In the genomic region with DNA sequence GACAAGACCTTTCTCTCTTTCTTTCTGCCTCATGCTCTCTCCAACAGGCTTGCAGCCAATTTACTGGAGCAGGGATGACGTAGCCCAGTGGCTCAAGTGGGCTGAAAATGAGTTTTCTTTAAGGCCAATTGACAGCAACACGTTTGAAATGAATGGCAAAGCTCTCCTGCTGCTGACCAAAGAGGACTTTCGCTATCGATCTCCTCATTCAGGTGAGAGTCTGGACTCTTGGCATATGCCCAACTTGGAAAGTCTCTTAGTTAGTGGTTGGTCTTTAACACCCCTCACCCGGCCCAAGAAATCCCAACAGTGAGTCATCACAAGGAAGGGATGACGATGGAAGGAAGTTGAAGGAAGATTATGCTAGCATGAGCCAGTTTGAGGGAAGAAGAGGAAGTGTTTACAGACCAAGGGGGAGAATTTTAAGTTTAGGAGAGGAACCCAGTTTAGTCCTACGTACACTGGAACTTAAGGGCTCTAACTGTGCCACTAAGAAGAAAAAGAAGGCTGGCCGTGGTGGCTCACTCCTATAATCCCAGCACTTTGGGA, we compare ENCODE assay signal across 9 cellular contexts.
A peak's percentile ranks its signal among the peaks of the same experiment; 100 is the strongest.
DNase-seq lines count a peak whose midpoint lies in the region; ATAC-seq, FAIRE-seq and TF ChIP-seq lines count a peak whose summit lies in the region.
"Had no signal": no experiment of that assay in that cellular context is flagged by ENCODE, and none has a peak within 500 bp of the region (broad histone marks: within the 10 kb centered on the region; RNA-seq: fewer than 3 reads in every experiment).

No MANE protein-coding gene starts in this region.

- DNase-seq in KBM-7 (peak; percentile 81), RCC 7860 (ENCODE audit: low spot score) (peak; percentile 68), small intestine (peak; percentile 97), NCI-H1048 (lab: John Stamatoyannopoulos, UW) (no peak), nephron progenitor cell (no peak), natural killer cell (no peak)
- DNase-seq: activated CD4-positive, alpha-beta T cell treated with anti-CD3 and anti-CD28 coated beads, Interleukin-2, amount 10 ng/mL, durations not matched to agents 7 days and 5 days had no signal

- H3K4me3 ChIP-seq in gastroesophageal sphincter (no peak overlapping the region), small intestine (ENCODE audit: low read depth in 1 of 2, low read length in 2 of 2) (no peak overlapping the region)

- WGBS in gastroesophageal sphincter (ENCODE audit: low coverage in 1 of 2), 2 donors = 31 to 51% methylated on average over 5 to 6 of the region's 8 CpGs
- WGBS in small intestine, 3 donors = 30 to 45% (median 42%) methylated on average over 8 of the region's 8 CpGs

- intact Hi-C loops in natural killer cell (cut with micrococcal nuclease) = no loop called here

- H3K4me1 Mint-ChIP-seq in nephron progenitor cell (peaks cover 10% of the 10 kb centered on the region), natural killer cell (peaks cover 0 to 16% of the 10 kb centered on the region in 2 donors)

- TF ChIP-seq CTCF in gastroesophageal sphincter (IDR thresholded peaks at IDR 0.05) (no peak), nephron progenitor cell (IDR thresholded peaks at IDR 0.05) (no peak), natural killer cell (IDR thresholded peaks at IDR 0.05) (no peak)

- H3K27ac ChIP-seq in gastroesophageal sphincter = peak overlapping the region; percentile 71 to 79 (median 74)
- peak overlapping the region; percentile 78 to 86 for H3K27ac ChIP-seq in small intestine (ENCODE audit: low read depth in 1 of 2, low read length in 1 of 2)

- no peak overlapping the region for H3K27ac Mint-ChIP-seq in nephron progenitor cell
- H3K27ac Mint-ChIP-seq in natural killer cell = peak overlapping the region in 1 of 2 donors; percentile 3
- H3K27ac Mint-ChIP-seq: activated CD4-positive, alpha-beta T cell treated with anti-CD3 and anti-CD28 coated beads, Interleukin-2, amount 10 ng/mL, durations not matched to agents 7 days and 5 days had no signal

- ATAC-seq in gastroesophageal sphincter = peak; percentile 54
- no peak for ATAC-seq in HG02981 (IDR thresholded peaks at IDR 0.05; ENCODE audit: unreplicated experiment)
- ATAC-seq in natural killer cell = no peak

- no peaks in the 10 kb centered on the region for H3K27me3 ChIP-seq in gastroesophageal sphincter
- H3K27me3 ChIP-seq in small intestine (ENCODE audit: control insufficient read depth in 2 of 2, insufficient read depth in 2 of 2, low read length in 2 of 2) = no peaks in the 10 kb centered on the region

- H3K9me3 Mint-ChIP-seq in nephron progenitor cell = no peaks in the 10 kb centered on the region
- H3K9me3 Mint-ChIP-seq in natural killer cell = no peaks in the 10 kb centered on the region
- H3K9me3 Mint-ChIP-seq: activated CD4-positive, alpha-beta T cell treated with anti-CD3 and anti-CD28 coated beads, Interleukin-2, amount 10 ng/mL, durations not matched to agents 7 days and 5 days had no signal

- in situ Hi-C loops in KBM-7 (cut with MboI; ENCODE audit: low pct_unique_long_range_greater_than_20kb, low sequenced_read_pairs) = no loop called here

- no peaks in the 10 kb centered on the region for H3K9me3 ChIP-seq in gastroesophageal sphincter
- H3K9me3 ChIP-seq in small intestine (ENCODE audit: control insufficient read depth, low read depth) = no peaks in the 10 kb centered on the region

- peaks cover 22 to 65% (median 32%) of the 10 kb centered on the region in 3 donors for H3K4me1 ChIP-seq in gastroesophageal sphincter
- peaks cover 18 to 33% of the 10 kb centered on the region in 2 donors for H3K4me1 ChIP-seq in small intestine (ENCODE audit: control insufficient read depth in 2 of 2, insufficient read depth in 1 of 2, low read depth in 1 of 2, low read length in 1 of 2)

- no peak for TF ChIP-seq POLR2A in gastroesophageal sphincter (IDR thresholded peaks at IDR 0.05)

- peaks cover 0 to 30% of the 10 kb centered on the region in 2 donors for H3K36me3 ChIP-seq in gastroesophageal sphincter
- no peaks in the 10 kb centered on the region for H3K36me3 ChIP-seq in small intestine (ENCODE audit: control insufficient read depth in 2 of 2, insufficient read depth in 2 of 2, low read length in 2 of 2)

- no peak overlapping the region for H3K4me3 Mint-ChIP-seq in nephron progenitor cell
- H3K4me3 Mint-ChIP-seq in natural killer cell = no peak overlapping the region
- H3K4me3 Mint-ChIP-seq: activated CD4-positive, alpha-beta T cell treated with anti-CD3 and anti-CD28 coated beads, Interleukin-2, amount 10 ng/mL, durations not matched to agents 7 days and 5 days had no signal

- H3K27me3 Mint-ChIP-seq in nephron progenitor cell (ENCODE audit: low read depth, poor library complexity) = no peaks in the 10 kb centered on the region
- no peaks in the 10 kb centered on the region for H3K27me3 Mint-ChIP-seq in natural killer cell (ENCODE audit: low read depth in 2 of 2)
- H3K27me3 Mint-ChIP-seq: activated CD4-positive, alpha-beta T cell treated with anti-CD3 and anti-CD28 coated beads, Interleukin-2, amount 10 ng/mL, durations not matched to agents 7 days and 5 days had no signal

- H3K36me3 Mint-ChIP-seq in nephron progenitor cell (ENCODE audit: low read depth) (peaks cover 42% of the 10 kb centered on the region), natural killer cell (no peaks in the 10 kb centered on the region)

- TF ChIP-seq EP300 in gastroesophageal sphincter (IDR thresholded peaks at IDR 0.05) = no peak

- FAIRE-seq in RCC 7860 (lab: Jason Lieb, UNC) (peak; percentile 74), small intestine (lab: Jason Lieb, UNC) (no peak)

Comparison
In these comparisons a context has a peak if more than half of its experiments do, and no peak if none do; other contexts are left out.
1. DNase-seq: peak in KBM-7 (single experiment), RCC 7860 (single experiment) and small intestine (single experiment); none in NCI-H1048 (single experiment), nephron progenitor cell (single experiment) and natural killer cell (single experiment).